Comparison of ENCODE assay signal across 22 cellular contexts in genomic region chr9:114717908-114718486, GRCh38. TPM values are rescaled to one million over a fixed set of nuclear protein-coding genes. Genes with fewer than 3 reads are reported as not detected.
A peak's percentile ranks its signal among the peaks of the same experiment; 100 is the strongest.
DNase-seq lines count a peak whose midpoint lies in the region; ATAC-seq, FAIRE-seq and TF ChIP-seq lines count a peak whose summit lies in the region.
"Had no signal": no experiment of that assay in that cellular context is flagged by ENCODE, and none has a peak within 500 bp of the region (broad histone marks: within the 10 kb centered on the region; RNA-seq: fewer than 3 reads in every experiment).

No MANE protein-coding gene starts in this region.

- WGBS in smooth muscle cell (ENCODE audit: low lambda C conversion rate), result 76% methylated on average over 3 of the region's 3 CpGs

- H3K27me3 ChIP-seq in CD4-positive, alpha-beta T cell (ENCODE audit: control insufficient read depth, insufficient read depth, low read length), result no peaks in the 10 kb centered on the region
- H3K27me3 ChIP-seq in bronchial epithelial cell (ENCODE audit: control insufficient read depth, insufficient read depth, low read length), result no peaks in the 10 kb centered on the region
- H3K27me3 ChIP-seq in smooth muscle cell (ENCODE audit: low read depth), result peaks cover 19% of the 10 kb centered on the region
- H3K27me3 ChIP-seq: gastrocnemius medialis had no signal

- H3F3A ChIP-seq in smooth muscle cell (ENCODE audit: low read depth), result no peaks in the 10 kb centered on the region

- no peaks in the 10 kb centered on the region for H3K9me3 ChIP-seq in CD4-positive, alpha-beta T cell (ENCODE audit: control insufficient read depth, low read length)
- H3K9me3 ChIP-seq in smooth muscle cell (replicated peaks; ENCODE audit: low read depth), result no peaks in the 10 kb centered on the region
- H3K9me3 ChIP-seq: gastrocnemius medialis, lower lobe of right lung had no signal

- POLR2A ChIA-PET in CD4-positive, alpha-beta T cell (lab: Charles Lee), result no interaction called here
- POLR2A ChIA-PET in activated CD4-positive, alpha-beta memory T cell treated with anti-CD3 and anti-CD28 coated beads, Interleukin-2, amount 10 ng/mL, durations not matched to agents 7 days and 5 days (lab: Charles Lee), result interaction anchor here (0.9 to 14.5 kb wide), 11 partner anchors 10 to 212 kb away, joined by 3 to 418 read pairs (median 19); partner anchors contain the start of genes TEX48, TMEM268 and TNFSF8

- DNase-seq in DMS 273 (lab: John Stamatoyannopoulos, UW; ENCODE audit: unreplicated experiment), result peak; percentile 55
- DNase-seq in DMS 273 treated with DMSO at 0.1 percent for 48 hours (lab: John Stamatoyannopoulos, UW), result no peak
- no peak for DNase-seq in CD4-positive, alpha-beta T cell
- no peak for DNase-seq in activated CD4-positive, alpha-beta memory T cell treated with anti-CD3 and anti-CD28 coated beads, Interleukin-2, amount 10 ng/mL, durations not matched to agents 7 days and 5 days
- DNase-seq in bronchial epithelial cell (ENCODE audit: low read depth), result no peak
- no peak for DNase-seq in smooth muscle cell (lab: John Stamatoyannopoulos, UW; ENCODE audit: unreplicated experiment)
- DNase-seq in GM12891 (ENCODE audit: insufficient read length, low spot score), result no peak
- DNase-seq: AML-193, amygdala, gastrocnemius medialis, HFFc6, lower lobe of right lung, NCI-H1417 had no signal

- no peaks in the 10 kb centered on the region for H3K27me3 Mint-ChIP-seq in CD4-positive, alpha-beta T cell
- peaks cover 21% of the 10 kb centered on the region for H3K27me3 Mint-ChIP-seq in activated CD4-positive, alpha-beta memory T cell treated with anti-CD3 and anti-CD28 coated beads, Interleukin-2, amount 10 ng/mL, durations not matched to agents 7 days and 5 days

- no peak for TF ChIP-seq POLR2A in GM12891 (IDR thresholded peaks at IDR 0.05; ENCODE audit: low read depth, low read length)

- CTCF ChIA-PET in CD4-positive, alpha-beta T cell (lab: Charles Lee), result interaction anchor here (1.6 kb wide), 1 partner anchor 189 kb away, joined by 3 read pairs; no protein-coding TSS in a partner anchor
- CTCF ChIA-PET in activated CD4-positive, alpha-beta memory T cell treated with anti-CD3 and anti-CD28 coated beads, Interleukin-2, amount 10 ng/mL, durations not matched to agents 7 days and 5 days (lab: Charles Lee), result interaction anchor here (0.6 to 3.5 kb wide), 8 partner anchors 20 to 298 kb away, joined by 3 to 33 read pairs (median 11); no protein-coding TSS in a partner anchor

- H3K4me3 Mint-ChIP-seq in CD4-positive, alpha-beta T cell, result no peak overlapping the region
- peak overlapping the region; percentile 6 for H3K4me3 Mint-ChIP-seq in activated CD4-positive, alpha-beta memory T cell treated with anti-CD3 and anti-CD28 coated beads, Interleukin-2, amount 10 ng/mL, durations not matched to agents 7 days and 5 days
- H3K4me3 Mint-ChIP-seq: HFFc6 had no signal

- no peaks in the 10 kb centered on the region for H3K9me3 Mint-ChIP-seq in CD4-positive, alpha-beta T cell
- H3K9me3 Mint-ChIP-seq in activated CD4-positive, alpha-beta memory T cell treated with anti-CD3 and anti-CD28 coated beads, Interleukin-2, amount 10 ng/mL, durations not matched to agents 7 days and 5 days, result peaks cover 14% of the 10 kb centered on the region

- H3K36me3 Mint-ChIP-seq in CD4-positive, alpha-beta T cell (ENCODE audit: low read depth), result no peaks in the 10 kb centered on the region
- H3K36me3 Mint-ChIP-seq in activated CD4-positive, alpha-beta memory T cell treated with anti-CD3 and anti-CD28 coated beads, Interleukin-2, amount 10 ng/mL, durations not matched to agents 7 days and 5 days (ENCODE audit: low read depth), result peaks cover 60% of the 10 kb centered on the region

- no peak overlapping the region for H3K27ac ChIP-seq in CD4-positive, alpha-beta T cell (ENCODE audit: low read depth, low read length)
- H3K27ac ChIP-seq in smooth muscle cell (ENCODE audit: low read depth), result no peak overlapping the region
- H3K27ac ChIP-seq: 22Rv1, gastrocnemius medialis, lower lobe of right lung had no signal

- intact Hi-C loops in CD4-positive, alpha-beta T cell (cut with DNase I, micrococcal nuclease), result no loop called here

- peak overlapping the region; percentile 84 for H3K27ac Mint-ChIP-seq in CD4-positive, alpha-beta T cell
- peak overlapping the region; percentile 93 for H3K27ac Mint-ChIP-seq in activated CD4-positive, alpha-beta memory T cell treated with anti-CD3 and anti-CD28 coated beads, Interleukin-2, amount 10 ng/mL, durations not matched to agents 7 days and 5 days
- H3K27ac Mint-ChIP-seq: HFFc6 had no signal

- no peak overlapping the region for H3K4me2 ChIP-seq in smooth muscle cell

- peak; percentile 58 for FAIRE-seq in bronchial epithelial cell (lab: Jason Lieb, UNC)
- no peak for FAIRE-seq in GM12891 (lab: Jason Lieb, UNC)
- FAIRE-seq: kidney, TTC549 had no signal

- H3K36me3 ChIP-seq in bronchial epithelial cell (ENCODE audit: control insufficient read depth, insufficient read depth, low read length) (no peaks in the 10 kb centered on the region), smooth muscle cell (ENCODE audit: low read depth) (no peaks in the 10 kb centered on the region)
- H3K36me3 ChIP-seq: gastrocnemius medialis, lower lobe of right lung had no signal

- peaks cover 35% of the 10 kb centered on the region for H3K4me1 Mint-ChIP-seq in CD4-positive, alpha-beta T cell (ENCODE audit: low read depth)
- peaks cover 68% of the 10 kb centered on the region for H3K4me1 Mint-ChIP-seq in activated CD4-positive, alpha-beta memory T cell treated with anti-CD3 and anti-CD28 coated beads, Interleukin-2, amount 10 ng/mL, durations not matched to agents 7 days and 5 days

- no peak overlapping the region for H3K9ac ChIP-seq in smooth muscle cell (ENCODE audit: low read depth)

- no peak for TF ChIP-seq CTCF in CD4-positive, alpha-beta T cell (IDR thresholded peaks at IDR 0.05)
- TF ChIP-seq CTCF in bronchial epithelial cell (IDR thresholded peaks at IDR 0.05; ENCODE audit: insufficient read depth, low read length, severe bottlenecking) (no peak), smooth muscle cell (IDR thresholded peaks at IDR 0.05; ENCODE audit: borderline replicate concordance, insufficient read depth, poor library complexity, severe bottlenecking) (no peak)

- ATAC-seq in CD4-positive, alpha-beta T cell (ENCODE audit: poor library complexity), result no peak
- no peak for ATAC-seq in GM18861 (IDR thresholded peaks at IDR 0.05; ENCODE audit: unreplicated experiment)
- ATAC-seq: gastrocnemius medialis had no signal

- H4K20me1 ChIP-seq in smooth muscle cell (ENCODE audit: low read depth), result no peaks in the 10 kb centered on the region

- no peak overlapping the region for H2AFZ ChIP-seq in smooth muscle cell (ENCODE audit: low read depth)

- no peak overlapping the region for H3K4me3 ChIP-seq in bronchial epithelial cell (ENCODE audit: low read depth, low read length)
- H3K4me3 ChIP-seq in smooth muscle cell, result no peak overlapping the region
- H3K4me3 ChIP-seq: gastrocnemius medialis, lower lobe of right lung, skin epidermis had no signal

- no peaks in the 10 kb centered on the region for H3K79me2 ChIP-seq in smooth muscle cell (ENCODE audit: low read depth)

- peaks cover 10% of the 10 kb centered on the region for H3K4me1 ChIP-seq in smooth muscle cell (ENCODE audit: low read depth)
- H3K4me1 ChIP-seq: gastrocnemius medialis, lower lobe of right lung had no signal

TF ChIP-seq in GM12891, 5 proteins besides CTCF, POLR2A, EP300 and RAD21:
- TF ChIP-seq POLR2AphosphoS5 (IDR thresholded peaks at IDR 0.05; ENCODE audit: low read depth, low read length) (no peak), TAF1 (IDR thresholded peaks at IDR 0.05; ENCODE audit: low read depth, low read length) (no peak), SPI1 (IDR thresholded peaks at IDR 0.05; ENCODE audit: low read depth, low read length) (no peak), PAX5 (IDR thresholded peaks at IDR 0.05; ENCODE audit: insufficient read depth, low read length, severe bottlenecking) (no peak), POU2F2 (IDR thresholded peaks at IDR 0.05; ENCODE audit: low read depth, low read length) (no peak)

RNA-seq across cellular contexts. Expression of gene TEX48, which starts 36.0 kb away (rescaled TPM):
- not detected for total RNA-seq in CD4-positive, alpha-beta T cell
- total RNA-seq in activated CD4-positive, alpha-beta memory T cell treated with anti-CD3 and anti-CD28 coated beads, Interleukin-2, amount 10 ng/mL, durations not matched to agents 7 days and 5 days, result 1 to 10 TPM in 1 of 2 experiments, under 1 TPM in 1; 0.48 to 1.5 TPM
- not detected in 2 replicates for total RNA-seq in bronchial epithelial cell
- not detected in 2 replicates for total RNA-seq in smooth muscle cell
- polyA plus RNA-seq in smooth muscle cell, result 0.58 TPM in 1 of 2 replicates, not detected in the other
- not detected for polyA plus RNA-seq in GM12891 (2012; ENCODE audit: low read depth, missing spikeins)
- total RNA-seq: gastrocnemius medialis, HFFc6, kidney, lower lobe of right lung, pulmonary artery endothelial cell, subcutaneous adipose tissue, urinary bladder had no signal
- polyA plus RNA-seq: esophagus, urinary bladder had no signal
